ENCODE assay signal across 16 cellular contexts in genomic region chr14:95300002-95300696, GRCh38. TPM values are rescaled to one million over a fixed set of nuclear protein-coding genes. Genes with fewer than 3 reads are reported as not detected.
A peak's percentile ranks its signal among the peaks of the same experiment; 100 is the strongest.
DNase-seq lines count a peak whose midpoint lies in the region; ATAC-seq and TF ChIP-seq lines count a peak whose summit lies in the region.
"Had no signal": no experiment of that assay in that cellular context is flagged by ENCODE, and none has a peak within 500 bp of the region (broad histone marks: within the 10 kb centered on the region; RNA-seq: fewer than 3 reads in every experiment).

No MANE protein-coding gene starts in this region.

- no peak for ATAC-seq in mucosa of descending colon

- intact Hi-C loops in mucosa of descending colon (cut with DNase I, micrococcal nuclease) (no loop called here), sigmoid colon (cut with DNase I) (no loop called here)

- H3K36me3 ChIP-seq in mucosa of descending colon (ENCODE audit: low read depth) (no peaks in the 10 kb centered on the region), sigmoid colon (no peaks in the 10 kb centered on the region)
- H3K36me3 ChIP-seq: adrenal gland, prostate gland had no signal

- peak; percentile 3 for DNase-seq in activated T-cell treated with anti-CD3 and anti-CD28 coated beads, Interleukin-2, amount 50 U/mL, for 24 hours
- DNase-seq in activated T-cell treated with anti-CD3 and anti-CD28 coated beads, Interleukin-2, amount 50 U/mL, for 1 hour: no peak
- DNase-seq in NCI-H510A (lab: John Stamatoyannopoulos, UW): peak; percentile 58
- DNase-seq in kidney glomerular epithelial cell (lab: John Stamatoyannopoulos, UW): peak; percentile 27
- DNase-seq in substantia nigra (lab: John Stamatoyannopoulos, UW): peak in 1 of 49 donors; percentile 53
- no peak for DNase-seq in LoVo (ENCODE audit: low spot score)
- no peak for DNase-seq in mucosa of descending colon
- no peak for DNase-seq in sigmoid colon
- DNase-seq: activated CD4-positive, alpha-beta T cell treated with anti-CD3 and anti-CD28 coated beads, Interleukin-2, amount 10 ng/mL, durations not matched to agents 7 days and 5 days; activated T-cell treated with anti-CD3 and anti-CD28 coated beads, Interleukin-2, amount 50 U/mL, for 72 hours; adrenal gland; erythroblast; T1000 had no signal

- peak overlapping the region; percentile 100 for H3K27ac ChIP-seq in substantia nigra (ENCODE audit: low read depth, low read length, poor library complexity, severe bottlenecking)
- H3K27ac ChIP-seq in sigmoid colon: no peak overlapping the region
- H3K27ac ChIP-seq: adrenal gland, coronary artery, prostate gland had no signal

- no peak overlapping the region for H3K4me3 ChIP-seq in mucosa of descending colon
- no peak overlapping the region for H3K4me3 ChIP-seq in sigmoid colon
- H3K4me3 ChIP-seq: adrenal gland, coronary artery, prostate gland had no signal

- TF ChIP-seq CTCF in mucosa of descending colon (IDR thresholded peaks at IDR 0.05) (no peak), sigmoid colon (IDR thresholded peaks at IDR 0.05) (no peak)

- H3K27me3 Mint-ChIP-seq in activated T-cell treated with anti-CD3 and anti-CD28 coated beads, Interleukin-2, amount 50 U/mL, for 24 hours: peaks cover 28% of the 10 kb centered on the region

- TF ChIP-seq POLR2A in sigmoid colon (IDR thresholded peaks at IDR 0.05): no peak

- peaks cover 8% of the 10 kb centered on the region for H3K9me3 Mint-ChIP-seq in activated T-cell treated with anti-CD3 and anti-CD28 coated beads, Interleukin-2, amount 50 U/mL, for 24 hours
- H3K9me3 Mint-ChIP-seq: activated CD4-positive, alpha-beta T cell treated with anti-CD3 and anti-CD28 coated beads, Interleukin-2, amount 10 ng/mL, durations not matched to agents 7 days and 5 days had no signal

- no peaks in the 10 kb centered on the region for H3K27me3 ChIP-seq in sigmoid colon
- H3K27me3 ChIP-seq: adrenal gland had no signal

- H3K27ac Mint-ChIP-seq in activated T-cell treated with anti-CD3 and anti-CD28 coated beads, Interleukin-2, amount 50 U/mL, for 24 hours: no peak overlapping the region
- H3K27ac Mint-ChIP-seq: activated CD4-positive, alpha-beta T cell treated with anti-CD3 and anti-CD28 coated beads, Interleukin-2, amount 10 ng/mL, durations not matched to agents 7 days and 5 days; activated T-cell treated with anti-CD3 and anti-CD28 coated beads, Interleukin-2, amount 50 U/mL, for 72 hours had no signal

- 82 to 90% methylated on average over 12 of the region's 12 CpGs for WGBS in sigmoid colon, 2 donors

- no peak for TF ChIP-seq EP300 in sigmoid colon (IDR thresholded peaks at IDR 0.05)

- peaks cover 20% of the 10 kb centered on the region for H3K4me1 ChIP-seq in mucosa of descending colon (ENCODE audit: low read depth)
- H3K4me1 ChIP-seq in sigmoid colon: no peaks in the 10 kb centered on the region
- H3K4me1 ChIP-seq: adrenal gland, prostate gland had no signal

- H3K4me1 Mint-ChIP-seq in activated T-cell treated with anti-CD3 and anti-CD28 coated beads, Interleukin-2, amount 50 U/mL, for 24 hours (ENCODE audit: low read depth): no peaks in the 10 kb centered on the region
- H3K4me1 Mint-ChIP-seq: activated CD4-positive, alpha-beta T cell treated with anti-CD3 and anti-CD28 coated beads, Interleukin-2, amount 10 ng/mL, durations not matched to agents 7 days and 5 days had no signal

- H3K9me3 ChIP-seq in mucosa of descending colon (no peaks in the 10 kb centered on the region), sigmoid colon (no peaks in the 10 kb centered on the region)
- H3K9me3 ChIP-seq: adrenal gland, prostate gland had no signal

- no peaks in the 10 kb centered on the region for H3K36me3 Mint-ChIP-seq in activated T-cell treated with anti-CD3 and anti-CD28 coated beads, Interleukin-2, amount 50 U/mL, for 24 hours (ENCODE audit: low read depth)

- no peak overlapping the region for H3K4me3 Mint-ChIP-seq in activated T-cell treated with anti-CD3 and anti-CD28 coated beads, Interleukin-2, amount 50 U/mL, for 24 hours
- H3K4me3 Mint-ChIP-seq: activated CD4-positive, alpha-beta T cell treated with anti-CD3 and anti-CD28 coated beads, Interleukin-2, amount 10 ng/mL, durations not matched to agents 7 days and 5 days; activated T-cell treated with anti-CD3 and anti-CD28 coated beads, Interleukin-2, amount 50 U/mL, for 72 hours had no signal

RNA-seq across cellular contexts. Expression of gene CLMN, which starts 19.6 kb away (rescaled TPM):
- total RNA-seq in mucosa of descending colon (100 to 1,000 TPM in 2 of 3 donors, 10 to 100 TPM in 1; 73.7 to 200 (median 132) TPM), sigmoid colon (1 to 10 TPM; 3.5 to 9.1 (median 5.1) TPM)
- 10 to 100 TPM; 18.0 to 40.2 (median 20.2) TPM for polyA plus RNA-seq in sigmoid colon
- total RNA-seq: G401 had no signal

Comparison
In these comparisons a context has a peak if more than half of its experiments do, and no peak if none do; other contexts are left out.
1. DNase-seq: peak in activated T-cell treated with anti-CD3 and anti-CD28 coated beads, Interleukin-2, amount 50 U/mL, for 24 hours (single experiment), NCI-H510A (single experiment) and kidney glomerular epithelial cell (single experiment); none in activated T-cell treated with anti-CD3 and anti-CD28 coated beads, Interleukin-2, amount 50 U/mL, for 1 hour (single experiment), LoVo (single experiment), mucosa of descending colon (0 of 3) and sigmoid colon (single experiment).
2. RNA of gene CLMN, which starts 19.6 kb away (total RNA-seq): 73.7 to 200 TPM in mucosa of descending colon; 3.5 to 9.1 TPM in sigmoid colon; every median in the first group is over 4 times any median in the second.